ENCODE assay signal across 27 cellular contexts in genomic region chr15:72172796-72173195, GRCh38. TPM values are rescaled to one million over a fixed set of nuclear protein-coding genes. Genes with fewer than 3 reads are reported as not detected.
"Had no signal": no experiment of that assay in that cellular context is flagged by ENCODE, and none has a peak within 500 bp of the region (broad histone marks: within the 10 kb centered on the region; RNA-seq: fewer than 3 reads in every experiment).

No MANE protein-coding gene starts in this region.

- H3K4me1 ChIP-seq: parathyroid adenoma, vagina had no signal

- H3K79me2 ChIP-seq: parathyroid adenoma had no signal

- H2AFZ ChIP-seq: parathyroid adenoma had no signal

- H3K27ac Mint-ChIP-seq: immature natural killer cell; mesothelial cell of epicardium; naive B cell; natural killer cell; progenitor cell of endocrine pancreas; stimulated activated effector memory CD8-positive, alpha-beta T cell treated with anti-CD3 and anti-CD28 coated beads, Interleukin-12 subunit alpha, Interleukin-12 subunit beta, amount 100 ng/mL, for 72 hours; stimulated activated naive CD8-positive, alpha-beta T cell treated with anti-CD3 and anti-CD28 coated beads, Interleukin-15, Interleukin-2, amounts not matched to agents 100 ng/mL and 50 ng/mL, for 24 hours; type B pancreatic cell had no signal

- H3K9ac ChIP-seq: parathyroid adenoma had no signal

- H3K9me3 ChIP-seq: left lung, lower lobe of right lung, suprapubic skin, tibial nerve, vagina had no signal

- H3K9me3 Mint-ChIP-seq: immature natural killer cell; mesothelial cell of epicardium; naive B cell; natural killer cell; stimulated activated effector memory CD8-positive, alpha-beta T cell treated with anti-CD3 and anti-CD28 coated beads, Interleukin-12 subunit alpha, Interleukin-12 subunit beta, amount 100 ng/mL, for 72 hours; stimulated activated naive CD8-positive, alpha-beta T cell treated with anti-CD3 and anti-CD28 coated beads, Interleukin-15, Interleukin-2, amounts not matched to agents 100 ng/mL and 50 ng/mL, for 24 hours; type B pancreatic cell had no signal

- H3K4me3 ChIP-seq: left lung, lower lobe of right lung, skin epidermis, suprapubic skin, tibial nerve, vagina had no signal

- H3K27ac ChIP-seq: left lung, lower lobe of right lung, parathyroid adenoma, skin epidermis, suprapubic skin, tibial nerve, vagina had no signal

- H3K4me1 Mint-ChIP-seq: naive B cell had no signal

- H3K4me3 Mint-ChIP-seq: immature natural killer cell; mesothelial cell of epicardium; naive B cell; natural killer cell; stimulated activated effector memory CD8-positive, alpha-beta T cell treated with anti-CD3 and anti-CD28 coated beads, Interleukin-12 subunit alpha, Interleukin-12 subunit beta, amount 100 ng/mL, for 72 hours; stimulated activated naive CD8-positive, alpha-beta T cell treated with anti-CD3 and anti-CD28 coated beads, Interleukin-15, Interleukin-2, amounts not matched to agents 100 ng/mL and 50 ng/mL, for 24 hours; type B pancreatic cell had no signal

- H3K36me3 Mint-ChIP-seq: immature natural killer cell; mesothelial cell of epicardium; naive B cell; natural killer cell; stimulated activated effector memory CD8-positive, alpha-beta T cell treated with anti-CD3 and anti-CD28 coated beads, Interleukin-12 subunit alpha, Interleukin-12 subunit beta, amount 100 ng/mL, for 72 hours; type B pancreatic cell had no signal

- H3K27me3 ChIP-seq: left lung, suprapubic skin, tibial nerve, vagina had no signal

- H3K36me3 ChIP-seq: left lung, lower lobe of right lung, suprapubic skin, tibial nerve, vagina had no signal

- DNase-seq: hippocampal formation; immature natural killer cell; kidney; left colon; left lung; lower lobe of right lung; mammary epithelial cell; mesenchymal stem cell; naive B cell; natural killer cell; nucleus accumbens; right cardiac atrium; stimulated activated CD4-positive, alpha-beta T cell treated with anti-CD3 and anti-CD28 coated beads, Interleukin-4, amount 100 ng/mL, for 24 hours; stimulated activated naive CD4-positive, alpha-beta T cell had no signal

RNA-seq across cellular contexts. Expression of gene GRAMD2A, which starts 24.8 kb away (rescaled TPM):
- total RNA-seq: liver, mononuclear cell, natural killer cell, osteocyte had no signal
- polyA plus RNA-seq: immature natural killer cell, liver had no signal
